9 cellular contexts compared by ENCODE assay signal in the genomic region with DNA sequence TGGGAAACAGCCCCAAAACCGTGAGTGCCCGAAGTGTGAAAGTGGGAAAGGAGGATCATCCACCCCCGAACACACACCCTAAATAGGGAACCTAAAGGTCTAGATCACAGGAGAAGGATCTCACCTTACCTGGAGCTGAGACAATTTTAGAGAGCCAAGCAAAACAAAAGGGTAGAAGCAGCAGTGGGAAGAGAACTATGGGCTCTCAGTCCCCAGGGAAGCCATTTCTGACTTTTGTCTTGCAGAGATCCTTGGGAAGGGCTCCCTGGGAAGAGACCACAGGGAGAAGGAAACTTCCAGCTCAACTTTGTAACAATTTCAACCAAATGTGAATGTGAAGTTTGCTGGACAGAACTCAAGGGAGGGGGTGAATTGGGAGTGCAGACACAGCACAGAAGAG.
"Had no signal": no experiment of that assay in that cellular context is flagged by ENCODE, and none has a peak within 500 bp of the region (broad histone marks: within the 10 kb centered on the region; RNA-seq: fewer than 3 reads in every experiment).

No MANE protein-coding gene starts in this region.

- FAIRE-seq: H54, HepG2, HTR-8/SVneo, K562 had no signal

- ATAC-seq: HepG2, K562 had no signal

- DNase-seq: GOT3, H9, HCEC 1CT, IMR-90, KG1 had no signal

- H3K4me3 ChIP-seq: K562 had no signal
